1 cellular context compared by ENCODE assay signal in the genomic region with DNA sequence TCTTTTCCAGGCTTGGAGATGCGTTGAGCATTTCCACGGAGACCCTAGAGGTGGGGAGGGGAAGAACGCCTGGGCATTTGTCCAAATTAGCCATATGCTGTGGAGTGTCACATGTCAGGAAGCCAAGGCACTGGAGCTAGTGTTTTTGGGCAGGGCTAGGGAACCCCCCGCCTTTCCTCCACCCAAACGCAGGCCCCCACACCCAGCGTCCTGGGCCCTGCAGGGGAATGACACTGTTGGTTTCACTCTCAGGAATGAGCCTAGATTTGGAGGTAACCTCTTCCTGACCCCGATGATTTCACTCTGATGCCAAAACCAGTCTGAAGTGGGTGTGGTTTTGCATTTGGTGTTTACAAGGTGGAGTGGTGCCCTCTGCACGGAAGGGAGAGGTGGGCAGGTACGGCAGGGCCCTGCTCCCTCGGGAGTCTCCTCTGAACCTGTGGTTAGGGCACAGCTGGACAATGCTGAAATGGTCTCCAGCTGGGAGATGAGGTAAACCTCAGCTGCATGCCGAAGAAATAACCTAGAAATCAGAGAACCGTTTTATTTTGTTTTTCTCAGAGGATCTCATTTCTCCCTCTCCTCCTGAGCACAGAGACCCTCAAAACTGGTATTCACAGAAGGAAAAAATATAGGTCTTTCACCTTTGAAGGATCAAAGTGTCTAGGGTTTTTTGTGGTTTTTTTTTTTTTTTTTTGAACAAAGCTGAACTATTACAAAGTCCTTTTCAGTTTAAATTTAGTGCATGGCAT.
TF ChIP-seq lines count a peak whose summit lies in the region.

No MANE protein-coding gene starts in this region.

TF ChIP-seq in HEK293, 187 proteins besides CTCF, POLR2A, EP300 and RAD21 (continued from another document):
- TF ChIP-seq ZNF24 (tag by site-specific recombination; IDR thresholded peaks at IDR 0.05) = 0 out of 2 replicates have a peak, but pooled peaks have one; percentile 45
- no peak for TF ChIP-seq ZNF510 (tag by site-specific recombination; IDR thresholded peaks at IDR 0.05; ENCODE audit: insufficient replicate concordance)
- TF ChIP-seq, protein P1, sequence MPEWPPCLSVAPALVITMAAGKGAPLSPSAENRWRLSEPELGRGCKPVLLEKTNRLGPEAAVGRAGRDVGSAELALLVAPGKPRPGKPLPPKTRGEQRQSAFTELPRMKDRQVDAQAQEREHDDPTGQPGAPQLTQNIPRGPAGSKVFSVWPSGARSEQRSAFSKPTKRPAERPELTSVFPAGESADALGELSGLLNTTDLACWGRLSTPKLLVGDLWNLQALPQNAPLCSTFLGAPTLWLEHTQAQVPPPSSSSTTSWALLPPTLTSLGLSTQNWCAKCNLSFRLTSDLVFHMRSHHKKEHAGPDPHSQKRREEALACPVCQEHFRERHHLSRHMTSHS (tag by site-specific recombination; IDR thresholded peaks at IDR 0.05) = no peak
- 0 out of 2 replicates have a peak, but pooled peaks have one; percentile 38 for TF ChIP-seq BCL11A (tag by site-specific recombination; IDR thresholded peaks at IDR 0.05; ENCODE audit: low read depth)
- no peak; the same call in none of the 2 replicates for TF ChIP-seq IKZF3 (tag by site-specific recombination; IDR thresholded peaks at IDR 0.05)
- peak; percentile 59 for TF ChIP-seq GLIS2 (tag by site-specific recombination; IDR thresholded peaks at IDR 0.05)
- no peak for TF ChIP-seq SALL2 (tag by site-specific recombination; IDR thresholded peaks at IDR 0.05; ENCODE audit: borderline replicate concordance)
- no peak for TF ChIP-seq ZNF121 (tag by site-specific recombination; IDR thresholded peaks at IDR 0.05)
- TF ChIP-seq MYNN (tag by site-specific recombination; IDR thresholded peaks at IDR 0.05; ENCODE audit: borderline replicate concordance) = no peak
- TF ChIP-seq REPIN1 (tag by site-specific recombination; IDR thresholded peaks at IDR 0.05; ENCODE audit: low read depth) = no peak
- TF ChIP-seq EGR2 (tag by site-specific recombination; IDR thresholded peaks at IDR 0.05; ENCODE audit: low read depth) = 0 out of 2 replicates have a peak, but pooled peaks have one; percentile 7
- no peak for TF ChIP-seq ZNF211 (tag by site-specific recombination; IDR thresholded peaks at IDR 0.05; ENCODE audit: low read depth)
- no peak for TF ChIP-seq ZFP69B (tag by site-specific recombination; IDR thresholded peaks at IDR 0.05)
- no peak for TF ChIP-seq ZNF114 (tag by site-specific recombination; IDR thresholded peaks at IDR 0.05)
- TF ChIP-seq ZNF138 (tag by site-specific recombination; IDR thresholded peaks at IDR 0.05; ENCODE audit: borderline replicate concordance) = no peak
- no peak for TF ChIP-seq ZNF311 (tag by site-specific recombination; IDR thresholded peaks at IDR 0.05; ENCODE audit: borderline replicate concordance)
- 0 out of 2 replicates have a peak, but pooled peaks have one; percentile 18 for TF ChIP-seq SCRT2 (tag by site-specific recombination; IDR thresholded peaks at IDR 0.05)
- TF ChIP-seq ZNF830 (tag by site-specific recombination; IDR thresholded peaks at IDR 0.05; ENCODE audit: low read depth) = no peak
